Comparison of ENCODE assay signal across 1 cellular context in genomic region chr10:13716161-13717071, GRCh38.
TF ChIP-seq lines count a peak whose summit lies in the region.

No MANE protein-coding gene starts in this region.

TF ChIP-seq in IMR-90, 13 proteins besides CTCF, POLR2A, EP300 and RAD21 (continued from another document):
- no peak for TF ChIP-seq NFE2L2 (IDR thresholded peaks at IDR 0.05; ENCODE audit: low read depth, low read length)
- peak; percentile 74 for TF ChIP-seq CEBPB (IDR thresholded peaks at IDR 0.05; ENCODE audit: low read depth, low read length)
- no peak for TF ChIP-seq CHD1 (IDR thresholded peaks at IDR 0.05; ENCODE audit: low read depth, low read length)
- peak; percentile 83 for TF ChIP-seq RCOR1 (IDR thresholded peaks at IDR 0.05; ENCODE audit: insufficient replicate concordance, low read length)
- TF ChIP-seq MAZ (IDR thresholded peaks at IDR 0.05; ENCODE audit: borderline replicate concordance, low read depth, low read length), result no peak
